In the genomic region with DNA sequence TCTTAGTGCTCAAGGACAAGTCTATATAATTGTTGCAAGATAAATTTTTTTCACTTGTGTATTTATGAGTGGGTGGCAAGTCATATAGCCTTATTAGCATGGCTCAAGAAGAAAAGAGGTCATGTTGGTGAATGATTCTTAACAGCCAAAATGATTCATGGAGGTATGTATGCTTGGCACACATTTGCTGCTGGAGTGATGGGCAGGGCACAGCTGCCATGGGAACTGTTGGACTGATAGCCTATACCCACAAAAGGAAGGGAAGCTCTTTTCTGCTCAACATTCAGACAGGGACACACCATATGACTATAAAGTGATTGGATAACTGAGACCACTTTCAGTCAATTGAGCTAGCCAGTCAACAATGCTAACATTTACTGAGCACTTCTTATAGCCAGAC, we compare ENCODE assay signal across 15 cellular contexts. TPM values are rescaled to one million over a fixed set of nuclear protein-coding genes. Genes with fewer than 3 reads are reported as not detected.
DNase-seq lines count a peak whose midpoint lies in the region; ATAC-seq and TF ChIP-seq lines count a peak whose summit lies in the region.
"Had no signal": no experiment of that assay in that cellular context is flagged by ENCODE, and none has a peak within 500 bp of the region (broad histone marks: within the 10 kb centered on the region; RNA-seq: fewer than 3 reads in every experiment).

No MANE protein-coding gene starts in this region.

- H3K27me3 ChIP-seq in RWPE2 (ENCODE audit: insufficient read depth, poor library complexity, severe bottlenecking) (no peaks in the 10 kb centered on the region), transverse colon (no peaks in the 10 kb centered on the region), trophoblast cell (ENCODE audit: insufficient read depth, low read length) (no peaks in the 10 kb centered on the region)
- H3K27me3 ChIP-seq: BE2C had no signal

- H2BK12ac ChIP-seq in trophoblast cell (ENCODE audit: low read length): no peak overlapping the region

- no peaks in the 10 kb centered on the region for H3K36me3 ChIP-seq in RWPE2 (ENCODE audit: low read depth)
- H3K36me3 ChIP-seq in transverse colon: no peaks in the 10 kb centered on the region
- H3K36me3 ChIP-seq in trophoblast cell (ENCODE audit: control insufficient read depth in 1 of 2, insufficient read depth in 2 of 2, low read length in 2 of 2): no peaks in the 10 kb centered on the region
- H3K36me3 ChIP-seq: BE2C had no signal

- H2BK5ac ChIP-seq in trophoblast cell (ENCODE audit: low read depth, low read length, poor library complexity): no peak overlapping the region

- H2BK120ac ChIP-seq in trophoblast cell (ENCODE audit: insufficient read depth, low read length, poor library complexity): no peak overlapping the region

- H3K18ac ChIP-seq in trophoblast cell (ENCODE audit: low read length): no peak overlapping the region

- no peaks in the 10 kb centered on the region for H3K36me3 Mint-ChIP-seq in activated CD4-positive, alpha-beta memory T cell treated with anti-CD3 and anti-CD28 coated beads, Interleukin-2, amount 10 ng/mL, durations not matched to agents 7 days and 5 days (ENCODE audit: low read depth)
- H3K36me3 Mint-ChIP-seq in activated CD8-positive, alpha-beta memory T cell treated with anti-CD3 and anti-CD28 coated beads, Interleukin-2, amount 10 ng/mL, durations not matched to agents 7 days and 5 days: no peaks in the 10 kb centered on the region
- H3K36me3 Mint-ChIP-seq: CD4-positive, alpha-beta memory T cell had no signal

- TF ChIP-seq CTCF in RWPE2 (IDR thresholded peaks at IDR 0.05; ENCODE audit: poor library complexity, severe bottlenecking) (no peak), transverse colon (IDR thresholded peaks at IDR 0.05) (no peak)

- POLR2A ChIA-PET in activated CD4-positive, alpha-beta memory T cell treated with anti-CD3 and anti-CD28 coated beads, Interleukin-2, amount 10 ng/mL, durations not matched to agents 7 days and 5 days (lab: Charles Lee): no interaction called here

- CTCF ChIA-PET in activated CD4-positive, alpha-beta memory T cell treated with anti-CD3 and anti-CD28 coated beads, Interleukin-2, amount 10 ng/mL, durations not matched to agents 7 days and 5 days (lab: Charles Lee): no interaction called here
- CTCF ChIA-PET in activated CD8-positive, alpha-beta memory T cell treated with anti-CD3 and anti-CD28 coated beads, Interleukin-2, amount 10 ng/mL, durations not matched to agents 7 days and 5 days (lab: Charles Lee): no interaction called here

- H3K4me1 Mint-ChIP-seq in activated CD4-positive, alpha-beta memory T cell treated with anti-CD3 and anti-CD28 coated beads, Interleukin-2, amount 10 ng/mL, durations not matched to agents 7 days and 5 days: no peaks in the 10 kb centered on the region
- H3K4me1 Mint-ChIP-seq in activated CD8-positive, alpha-beta memory T cell treated with anti-CD3 and anti-CD28 coated beads, Interleukin-2, amount 10 ng/mL, durations not matched to agents 7 days and 5 days: no peaks in the 10 kb centered on the region
- H3K4me1 Mint-ChIP-seq: CD4-positive, alpha-beta memory T cell had no signal

- no peaks in the 10 kb centered on the region for H3K79me1 ChIP-seq in trophoblast cell (ENCODE audit: low read length)

- no peaks in the 10 kb centered on the region for H3K79me2 ChIP-seq in trophoblast cell (ENCODE audit: control insufficient read depth, insufficient read depth, low read length, poor library complexity)

- no peak overlapping the region for H4K8ac ChIP-seq in trophoblast cell (ENCODE audit: low read depth, low read length)

- H3K27me3 Mint-ChIP-seq in activated CD4-positive, alpha-beta memory T cell treated with anti-CD3 and anti-CD28 coated beads, Interleukin-2, amount 10 ng/mL, durations not matched to agents 7 days and 5 days: no peaks in the 10 kb centered on the region
- no peaks in the 10 kb centered on the region for H3K27me3 Mint-ChIP-seq in activated CD8-positive, alpha-beta memory T cell treated with anti-CD3 and anti-CD28 coated beads, Interleukin-2, amount 10 ng/mL, durations not matched to agents 7 days and 5 days

- no peak overlapping the region for H3K9ac ChIP-seq in trophoblast cell (ENCODE audit: low read length)

- no peak for TF ChIP-seq POLR2A in transverse colon (IDR thresholded peaks at IDR 0.05)

- no peak overlapping the region for H2AFZ ChIP-seq in trophoblast cell (ENCODE audit: insufficient read depth, low read length, poor library complexity)

- H3K27ac ChIP-seq in RWPE2 (ENCODE audit: poor library complexity, severe bottlenecking) (no peak overlapping the region), transverse colon (no peak overlapping the region), trophoblast cell (ENCODE audit: low read depth, low read length) (no peak overlapping the region)

- H3K27ac Mint-ChIP-seq in activated CD4-positive, alpha-beta memory T cell treated with anti-CD3 and anti-CD28 coated beads, Interleukin-2, amount 10 ng/mL, durations not matched to agents 7 days and 5 days: no peak overlapping the region
- H3K27ac Mint-ChIP-seq in activated CD8-positive, alpha-beta memory T cell treated with anti-CD3 and anti-CD28 coated beads, Interleukin-2, amount 10 ng/mL, durations not matched to agents 7 days and 5 days: no peak overlapping the region
- H3K27ac Mint-ChIP-seq: CD4-positive, alpha-beta memory T cell had no signal

- TF ChIP-seq EP300 in transverse colon (IDR thresholded peaks at IDR 0.05; ENCODE audit: low read depth): no peak

- no peak overlapping the region for H3K23ac ChIP-seq in trophoblast cell (ENCODE audit: low read length)

- H3K4ac ChIP-seq in trophoblast cell (ENCODE audit: low read depth, low read length): no peak overlapping the region

- ATAC-seq in RWPE2 (ENCODE audit: low read depth) (peak; percentile 17; the same call in 1 of the 3 replicates), left colon (peak; percentile 56)
- ATAC-seq in activated CD8-positive, alpha-beta memory T cell treated with anti-CD3 and anti-CD28 coated beads, Interleukin-2, amount 10 ng/mL, durations not matched to agents 7 days and 5 days: no peak

- no peak overlapping the region for H3K4me3 Mint-ChIP-seq in activated CD4-positive, alpha-beta memory T cell treated with anti-CD3 and anti-CD28 coated beads, Interleukin-2, amount 10 ng/mL, durations not matched to agents 7 days and 5 days
- H3K4me3 Mint-ChIP-seq in activated CD8-positive, alpha-beta memory T cell treated with anti-CD3 and anti-CD28 coated beads, Interleukin-2, amount 10 ng/mL, durations not matched to agents 7 days and 5 days: no peak overlapping the region
- H3K4me3 Mint-ChIP-seq: CD4-positive, alpha-beta memory T cell had no signal

- in situ Hi-C loops in transverse colon (cut with MboI; ENCODE audit: low pct_ligation_motif_present in 1 of 4, low pct_unique_long_range_greater_than_20kb in 1 of 4, low sequenced_read_pairs in 3 of 4): no loop called here

- DNase-seq in LHCN-M2 (ENCODE audit: low read depth) (peak; percentile 91), RWPE2 (ENCODE audit: low spot score) (no peak), left colon (no peak), transverse colon (peak; percentile 28), trophoblast cell (no peak)
- DNase-seq in activated CD4-positive, alpha-beta memory T cell treated with anti-CD3 and anti-CD28 coated beads, Interleukin-2, amount 10 ng/mL, durations not matched to agents 7 days and 5 days: no peak
- no peak for DNase-seq in activated CD8-positive, alpha-beta memory T cell treated with anti-CD3 and anti-CD28 coated beads, Interleukin-2, amount 10 ng/mL, durations not matched to agents 7 days and 5 days
- DNase-seq: BE2C; CD4-positive, alpha-beta memory T cell; DMS79 treated with DMSO at 0.1 percent for 48 hours; GOT3; NCI-H1105 treated with DMSO at 0.1 percent for 48 hours; NCI-H1930; NCI-H2171; NCI-H82 had no signal

- H3K4me2 ChIP-seq in trophoblast cell (ENCODE audit: low read length): no peak overlapping the region

- H3K9me3 ChIP-seq in RWPE2 (ENCODE audit: severe bottlenecking) (no peaks in the 10 kb centered on the region), transverse colon (no peaks in the 10 kb centered on the region), trophoblast cell (ENCODE audit: insufficient read depth, low read depth, low read length) (no peaks in the 10 kb centered on the region)
- H3K9me3 ChIP-seq: BE2C had no signal

- H4K91ac ChIP-seq in trophoblast cell (ENCODE audit: low read depth, low read length): no peak overlapping the region

- H3K9me3 Mint-ChIP-seq in activated CD4-positive, alpha-beta memory T cell treated with anti-CD3 and anti-CD28 coated beads, Interleukin-2, amount 10 ng/mL, durations not matched to agents 7 days and 5 days: no peaks in the 10 kb centered on the region
- no peaks in the 10 kb centered on the region for H3K9me3 Mint-ChIP-seq in activated CD8-positive, alpha-beta memory T cell treated with anti-CD3 and anti-CD28 coated beads, Interleukin-2, amount 10 ng/mL, durations not matched to agents 7 days and 5 days (ENCODE audit: low read depth)
- H3K9me3 Mint-ChIP-seq: CD4-positive, alpha-beta memory T cell had no signal

- no peak overlapping the region for H2AK5ac ChIP-seq in trophoblast cell (ENCODE audit: low read length)

- no peak overlapping the region for H4K12ac ChIP-seq in trophoblast cell (ENCODE audit: low read depth, low read length)

- intact Hi-C loops in left colon (cut with DNase I, micrococcal nuclease) (no loop called here), transverse colon (cut with DNase I; ENCODE audit: low total_unique reads) (no loop called here)

- no peaks in the 10 kb centered on the region for H3K4me1 ChIP-seq in RWPE2 (ENCODE audit: insufficient read depth, poor library complexity, severe bottlenecking)
- H3K4me1 ChIP-seq in transverse colon: peaks cover 0 to 15% (median 3%) of the 10 kb centered on the region in 4 donors
- H3K4me1 ChIP-seq in trophoblast cell (ENCODE audit: control insufficient read depth in 1 of 2, insufficient read depth in 2 of 2, low read length in 2 of 2): no peaks in the 10 kb centered on the region
- H3K4me1 ChIP-seq: BE2C had no signal

- H3K4me3 ChIP-seq in RWPE2 (ENCODE audit: severe bottlenecking): no peak overlapping the region
- H3K4me3 ChIP-seq in transverse colon: no peak overlapping the region
- H3K4me3 ChIP-seq in trophoblast cell (ENCODE audit: low read depth, low read length): no peak overlapping the region

- H3K14ac ChIP-seq in trophoblast cell (ENCODE audit: low read length): no peak overlapping the region

RNA-seq across cellular contexts. Expression of gene PITX2, which starts 46.8 kb away (rescaled TPM):
- 60.5 and 67.0 TPM in 2 replicates for total RNA-seq in LHCN-M2 (2014; rRNA removed)
- 39.3 TPM for polyA plus RNA-seq in LHCN-M2 (2012)
- 1 to 10 TPM; 1.1 TPM for total RNA-seq in left colon
- 10 to 100 TPM; 15.0 to 34.4 (median 24.5) TPM for total RNA-seq in transverse colon
- total RNA-seq in activated CD4-positive, alpha-beta memory T cell treated with anti-CD3 and anti-CD28 coated beads, Interleukin-2, amount 10 ng/mL, durations not matched to agents 7 days and 5 days: under 1 TPM in 1 of 2 experiments, not detected in 1; 0.13 TPM
- 3.1 and 3.4 TPM in 2 replicates for polyA plus RNA-seq in trophoblast cell (2013)
- not detected for total RNA-seq in activated CD8-positive, alpha-beta memory T cell treated with anti-CD3 and anti-CD28 coated beads, Interleukin-2, amount 10 ng/mL, durations not matched to agents 7 days and 5 days
- total RNA-seq: CD4-positive, alpha-beta memory T cell had no signal
- polyA plus RNA-seq: CD4-positive, alpha-beta memory T cell had no signal

Comparison
In these comparisons a context has a peak if more than half of its experiments do, and no peak if none do; other contexts are left out.
1. DNase-seq: peak in LHCN-M2 (single experiment) and transverse colon (single experiment); none in RWPE2 (single experiment), left colon (0 of 2), activated CD4-positive, alpha-beta memory T cell treated with anti-CD3 and anti-CD28 coated beads, Interleukin-2, amount 10 ng/mL, durations not matched to agents 7 days and 5 days (single experiment), trophoblast cell (0 of 2) and activated CD8-positive, alpha-beta memory T cell treated with anti-CD3 and anti-CD28 coated beads, Interleukin-2, amount 10 ng/mL, durations not matched to agents 7 days and 5 days (single experiment).
2. RNA of gene PITX2, which starts 46.8 kb away (total RNA-seq): 60.5 to 67.0 TPM in LHCN-M2 and 15.0 to 34.4 TPM in transverse colon; 1.1 TPM in left colon, 0.13 TPM in activated CD4-positive, alpha-beta memory T cell treated with anti-CD3 and anti-CD28 coated beads, Interleukin-2, amount 10 ng/mL, durations not matched to agents 7 days and 5 days and not detected in activated CD8-positive, alpha-beta memory T cell treated with anti-CD3 and anti-CD28 coated beads, Interleukin-2, amount 10 ng/mL, durations not matched to agents 7 days and 5 days; every median in the first group is over 4 times any median in the second.